ENCODE assay signal across 18 cellular contexts in genomic region chr18:25038261-25038660, GRCh38.
"Had no signal": no experiment of that assay in that cellular context is flagged by ENCODE, and none has a peak within 500 bp of the region (broad histone marks: within the 10 kb centered on the region; RNA-seq: fewer than 3 reads in every experiment).

No MANE protein-coding gene starts in this region.

- H3K36me3 Mint-ChIP-seq: stimulated activated naive B cell treated with anti-CD40 and anti-IgM and Interleukin-4, amounts not matched to agents 10 μg/mL and 1 μg/mL and 100 μg/mL, for 72 hours had no signal

- H3K27ac Mint-ChIP-seq: activated T-cell treated with anti-CD3 and anti-CD28 coated beads, Interleukin-2, amount 50 U/mL, for 72 hours; stimulated activated naive B cell treated with anti-CD40 and anti-IgM and Interleukin-4, amounts not matched to agents 10 μg/mL and 1 μg/mL and 100 μg/mL, for 72 hours had no signal

- H3K4me3 Mint-ChIP-seq: activated T-cell treated with anti-CD3 and anti-CD28 coated beads, Interleukin-2, amount 50 U/mL, for 72 hours; central memory CD8-positive, alpha-beta T cell; stimulated activated naive B cell treated with anti-CD40 and anti-IgM and Interleukin-4, amounts not matched to agents 10 μg/mL and 1 μg/mL and 100 μg/mL, for 72 hours had no signal

- H3K9me3 Mint-ChIP-seq: stimulated activated naive B cell treated with anti-CD40 and anti-IgM and Interleukin-4, amounts not matched to agents 10 μg/mL and 1 μg/mL and 100 μg/mL, for 72 hours had no signal

- H3K4me3 ChIP-seq: ascending aorta, colonic mucosa, gastroesophageal sphincter, heart right ventricle, left ventricle myocardium inferior, pancreas, thoracic aorta, upper lobe of left lung had no signal

- H3K27me3 ChIP-seq: ascending aorta, colonic mucosa, neutrophil, pancreas, upper lobe of left lung had no signal

- H3K27ac ChIP-seq: ascending aorta, colonic mucosa, gastroesophageal sphincter, heart right ventricle, left ventricle myocardium inferior, neutrophil, pancreas, thoracic aorta, upper lobe of left lung, WERI-Rb-1 had no signal

- DNase-seq: activated CD4-positive, alpha-beta T cell treated with anti-CD3 and anti-CD28 coated beads, Interleukin-2, amount 50 U/mL, for 4 hours; activated effector memory CD4-positive, alpha-beta T cell treated with anti-CD3 and anti-CD28 coated beads, Interleukin-2, amount 50 U/mL, for 16 hours; activated naive CD4-positive, alpha-beta T cell treated with anti-CD3 and anti-CD28 coated beads, Interleukin-2, amount 50 U/mL, for 16 hours; activated T-cell treated with anti-CD3 and anti-CD28 coated beads, Interleukin-2, amount 50 U/mL, for 72 hours; colonic mucosa; heart right ventricle; left ventricle myocardium inferior; mammary epithelial cell; pancreas; stimulated activated naive B cell treated with anti-CD40 and anti-IgM and Interleukin-4, amounts not matched to agents 10 μg/mL and 1 μg/mL and 100 μg/mL, for 72 hours; WERI-Rb-1 had no signal

- H3K36me3 ChIP-seq: ascending aorta, colonic mucosa, gastroesophageal sphincter, heart right ventricle, left ventricle myocardium inferior, neutrophil, pancreas, thoracic aorta, upper lobe of left lung, WERI-Rb-1 had no signal

- ATAC-seq: activated T-cell treated with anti-CD3 and anti-CD28 coated beads, Interleukin-2, amount 50 U/mL, for 72 hours; esophagus mucosa; gastroesophageal sphincter; heart right ventricle; pancreas; stimulated activated naive B cell treated with anti-CD40 and anti-IgM and Interleukin-4, amounts not matched to agents 10 μg/mL and 1 μg/mL and 100 μg/mL, for 72 hours had no signal

- H3K27me3 Mint-ChIP-seq: central memory CD8-positive, alpha-beta T cell had no signal

- H3K4me1 ChIP-seq: ascending aorta, colonic mucosa, gastroesophageal sphincter, pancreas had no signal

- H3K4me1 Mint-ChIP-seq: central memory CD8-positive, alpha-beta T cell; stimulated activated naive B cell treated with anti-CD40 and anti-IgM and Interleukin-4, amounts not matched to agents 10 μg/mL and 1 μg/mL and 100 μg/mL, for 72 hours had no signal
